In genomic region chr17:59073972-59074371, GRCh38 we compare ENCODE assay signal across 14 cellular contexts.
"Had no signal": no experiment of that assay in that cellular context is flagged by ENCODE, and none has a peak within 500 bp of the region (broad histone marks: within the 10 kb centered on the region; RNA-seq: fewer than 3 reads in every experiment).

No MANE protein-coding gene starts in this region.

- H3K27me3 Mint-ChIP-seq: activated CD4-positive, alpha-beta memory T cell treated with anti-CD3 and anti-CD28 coated beads for 36 hours; activated naive CD8-positive, alpha-beta T cell treated with anti-CD3 and anti-CD28 coated beads, Interleukin-2, amount 50 U/mL, for 24 hours; naive thymus-derived CD8-positive, alpha-beta T cell had no signal

- H3K9me3 Mint-ChIP-seq: activated CD4-positive, alpha-beta memory T cell treated with anti-CD3 and anti-CD28 coated beads for 36 hours; activated naive CD8-positive, alpha-beta T cell treated with anti-CD3 and anti-CD28 coated beads, Interleukin-2, amount 50 U/mL, for 24 hours; naive thymus-derived CD8-positive, alpha-beta T cell had no signal

- H3K4me3 ChIP-seq: coronary artery, upper lobe of left lung had no signal

- H3K27ac ChIP-seq: coronary artery, upper lobe of left lung had no signal

- DNase-seq: activated CD4-positive, alpha-beta memory T cell treated with anti-CD3 and anti-CD28 coated beads for 36 hours; activated CD4-positive, alpha-beta T cell treated with anti-CD3 and anti-CD28 coated beads for 1 hour; activated naive CD8-positive, alpha-beta T cell treated with anti-CD3 and anti-CD28 coated beads, Interleukin-2, amount 50 U/mL, for 24 hours; central memory CD4-positive, alpha-beta T cell; effector memory CD4-positive, alpha-beta T cell; erythroblast; head of caudate nucleus; naive thymus-derived CD8-positive, alpha-beta T cell; stimulated activated CD4-positive, alpha-beta T cell treated with anti-CD3 and anti-CD28 coated beads, Interleukin-4, amount 100 ng/mL, for 1 hour; stimulated activated CD8-positive, alpha-beta memory T cell treated with anti-CD3 and anti-CD28 coated beads, Interleukin-4, amount 100 ng/mL, for 48 hours; stimulated activated naive CD8-positive, alpha-beta T cell treated with anti-CD3 and anti-CD28 coated beads, Interleukin-15, Interleukin-2, amounts not matched to agents 100 U/mL and 50 U/mL, for 24 hours; T-helper 9 cell; upper lobe of left lung had no signal

- H3K9me3 ChIP-seq: upper lobe of left lung had no signal

- H3K27me3 ChIP-seq: upper lobe of left lung had no signal

- H3K4me1 ChIP-seq: upper lobe of left lung had no signal

- H3K4me3 Mint-ChIP-seq: activated CD4-positive, alpha-beta memory T cell treated with anti-CD3 and anti-CD28 coated beads for 36 hours; activated naive CD8-positive, alpha-beta T cell treated with anti-CD3 and anti-CD28 coated beads, Interleukin-2, amount 50 U/mL, for 24 hours; naive thymus-derived CD8-positive, alpha-beta T cell had no signal

- H3K4me1 Mint-ChIP-seq: activated naive CD8-positive, alpha-beta T cell treated with anti-CD3 and anti-CD28 coated beads, Interleukin-2, amount 50 U/mL, for 24 hours; naive thymus-derived CD8-positive, alpha-beta T cell had no signal

- ATAC-seq: activated naive CD8-positive, alpha-beta T cell treated with anti-CD3 and anti-CD28 coated beads, Interleukin-2, amount 50 U/mL, for 24 hours; naive thymus-derived CD8-positive, alpha-beta T cell; stimulated activated naive CD8-positive, alpha-beta T cell treated with anti-CD3 and anti-CD28 coated beads, Interleukin-15, Interleukin-2, amounts not matched to agents 100 U/mL and 50 U/mL, for 24 hours had no signal

- H3K27ac Mint-ChIP-seq: activated CD4-positive, alpha-beta memory T cell treated with anti-CD3 and anti-CD28 coated beads for 36 hours; activated naive CD8-positive, alpha-beta T cell treated with anti-CD3 and anti-CD28 coated beads, Interleukin-2, amount 50 U/mL, for 24 hours; naive thymus-derived CD8-positive, alpha-beta T cell had no signal
